Comparison of ENCODE assay signal across 1 cellular context in genomic region chr1:227908366-227908765, GRCh38.
TF ChIP-seq lines count a peak whose summit lies in the region.

No MANE protein-coding gene starts in this region.

TF ChIP-seq in H1, 55 proteins besides CTCF, POLR2A, EP300 and RAD21:
- TF ChIP-seq GTF2F1 (IDR thresholded peaks at IDR 0.05; ENCODE audit: borderline replicate concordance, low read depth, low read length) (no peak), FOSL1 (IDR thresholded peaks at IDR 0.05; ENCODE audit: insufficient read depth, low read depth, low read length) (no peak), SP4 (IDR thresholded peaks at IDR 0.05; ENCODE audit: low read length) (no peak), TBP (IDR thresholded peaks at IDR 0.05; ENCODE audit: low read depth, low read length) (no peak), CHD1 (IDR thresholded peaks at IDR 0.05; ENCODE audit: low read depth, low read length) (no peak), CHD7 (IDR thresholded peaks at IDR 0.05; ENCODE audit: insufficient replicate concordance, low read length) (no peak), CREB1 (IDR thresholded peaks at IDR 0.05) (no peak), NRF1 (IDR thresholded peaks at IDR 0.05; ENCODE audit: low read depth, low read length) (no peak), E2F6 (IDR thresholded peaks at IDR 0.05) (no peak), POU5F1 (IDR thresholded peaks at IDR 0.05; ENCODE audit: low read depth, low read length) (no peak), CBX5 (IDR thresholded peaks at IDR 0.05; ENCODE audit: low read depth, low read length) (no peak), JUND (IDR thresholded peaks at IDR 0.05; ENCODE audit: low read length) (no peak), SIX5 (IDR thresholded peaks at IDR 0.05; ENCODE audit: low read depth, low read length) (no peak), SIN3A (conservative IDR thresholded peaks at IDR 0.05 in 1 of 2, IDR thresholded peaks at IDR 0.05 in 1 of 2; ENCODE audit: low read depth in 1 of 2, low read length in 2 of 2) (no peak), RBBP5 (IDR thresholded peaks at IDR 0.05; ENCODE audit: borderline replicate concordance, low read depth, low read length) (no peak), BCL11A (IDR thresholded peaks at IDR 0.05; ENCODE audit: low read depth in 2 of 2, low read length in 2 of 2) (no peak), USF2 (IDR thresholded peaks at IDR 0.05; ENCODE audit: low read length) (no peak), PHF8 (conservative IDR thresholded peaks at IDR 0.05; ENCODE audit: low read depth, low read length) (no peak), ASH2L (IDR thresholded peaks at IDR 0.05; ENCODE audit: low read length) (no peak)
TF ChIP-seq in H1: peak in this region for 0.
